ENCODE assay signal across 25 cellular contexts in genomic region chr20:3229798-3230197, GRCh38.
"Had no signal": no experiment of that assay in that cellular context is flagged by ENCODE, and none has a peak within 500 bp of the region (broad histone marks: within the 10 kb centered on the region; RNA-seq: fewer than 3 reads in every experiment).

No MANE protein-coding gene starts in this region.

- H3K4me3 ChIP-seq: left lung, lower lobe of right lung, neural progenitor cell, pancreas, prostate gland, skin epidermis, tibial nerve, uterus had no signal

- DNase-seq: head of caudate nucleus; hippocampal formation; kidney; left colon; left lung; lower lobe of right lung; mammary epithelial cell; mesenchymal stem cell; naive B cell; natural killer cell; nephron progenitor cell; posterior cingulate gyrus; retina; stimulated activated CD4-positive, alpha-beta T cell treated with anti-CD3 and anti-CD28 coated beads, Interleukin-4, amount 100 ng/mL, for 24 hours; stimulated activated naive B cell treated with anti-CD40 and anti-IgM and Interleukin-4, amounts not matched to agents 10 μg/mL and 1 μg/mL and 100 μg/mL, for 72 hours; substantia nigra; uterus had no signal

- H3K9me3 ChIP-seq: left lung, lower lobe of right lung, pancreas, prostate gland, tibial nerve, uterus had no signal

- ATAC-seq: left colon; left lung; lower lobe of right lung; natural killer cell; pancreas; sciatic nerve; stimulated activated naive B cell treated with anti-CD40 and anti-IgM and Interleukin-4, amounts not matched to agents 10 μg/mL and 1 μg/mL and 100 μg/mL, for 72 hours had no signal

- H3K27me3 Mint-ChIP-seq: stimulated activated naive CD8-positive, alpha-beta T cell treated with anti-CD3 and anti-CD28 coated beads, Interleukin-15, Interleukin-2, amounts not matched to agents 100 ng/mL and 50 ng/mL, for 24 hours had no signal

- H3K9me3 Mint-ChIP-seq: naive B cell; natural killer cell; nephron progenitor cell; neural progenitor cell; stimulated activated naive B cell treated with anti-CD40 and anti-IgM and Interleukin-4, amounts not matched to agents 10 μg/mL and 1 μg/mL and 100 μg/mL, for 72 hours; stimulated activated naive CD8-positive, alpha-beta T cell treated with anti-CD3 and anti-CD28 coated beads, Interleukin-15, Interleukin-2, amounts not matched to agents 100 ng/mL and 50 ng/mL, for 24 hours; type B pancreatic cell had no signal

- H3K36me3 ChIP-seq: lower lobe of right lung, neural progenitor cell, pancreas, prostate gland, uterus had no signal

- H3K4me2 ChIP-seq: neural progenitor cell had no signal

- H3K27me3 ChIP-seq: neural progenitor cell, pancreas, uterus had no signal

- H2AFZ ChIP-seq: neural progenitor cell had no signal

- H3K4me3 Mint-ChIP-seq: naive B cell; natural killer cell; nephron progenitor cell; neural progenitor cell; stimulated activated naive B cell treated with anti-CD40 and anti-IgM and Interleukin-4, amounts not matched to agents 10 μg/mL and 1 μg/mL and 100 μg/mL, for 72 hours; stimulated activated naive CD8-positive, alpha-beta T cell treated with anti-CD3 and anti-CD28 coated beads, Interleukin-15, Interleukin-2, amounts not matched to agents 100 ng/mL and 50 ng/mL, for 24 hours; type B pancreatic cell had no signal

- H3K27ac ChIP-seq: left lung, lower lobe of right lung, neural progenitor cell, pancreas, prostate gland, skin epidermis, tibial nerve, uterus had no signal

- H3K4me1 ChIP-seq: left lung, lower lobe of right lung, neural progenitor cell, pancreas, prostate gland, tibial nerve, uterus had no signal

- H3K27ac Mint-ChIP-seq: naive B cell; natural killer cell; nephron progenitor cell; neural progenitor cell; stimulated activated naive B cell treated with anti-CD40 and anti-IgM and Interleukin-4, amounts not matched to agents 10 μg/mL and 1 μg/mL and 100 μg/mL, for 72 hours; stimulated activated naive CD8-positive, alpha-beta T cell treated with anti-CD3 and anti-CD28 coated beads, Interleukin-15, Interleukin-2, amounts not matched to agents 100 ng/mL and 50 ng/mL, for 24 hours; type B pancreatic cell had no signal

- H3K4me1 Mint-ChIP-seq: natural killer cell, neural progenitor cell had no signal

- H3K36me3 Mint-ChIP-seq: naive B cell, natural killer cell, neural progenitor cell, type B pancreatic cell had no signal
